8 cellular contexts compared by ENCODE assay signal in genomic region chrX:155216179-155216939, GRCh38. TPM values are rescaled to one million over a fixed set of nuclear protein-coding genes. Genes with fewer than 3 reads are reported as not detected.
A peak's percentile ranks its signal among the peaks of the same experiment; 100 is the strongest.
DNase-seq lines count a peak whose midpoint lies in the region; ATAC-seq, FAIRE-seq and TF ChIP-seq lines count a peak whose summit lies in the region.

TSS of gene VBP1 (plus strand) at chrX:155216460. CDS start at chrX:155216483, 23 bp downstream.

- H3K27me3 ChIP-seq in heart right ventricle = no peaks in the 10 kb centered on the region
- no peaks in the 10 kb centered on the region for H3K27me3 ChIP-seq in upper lobe of left lung

- H3K4me1 ChIP-seq in heart right ventricle (peaks cover 0 to 27% (median 21%) of the 10 kb centered on the region in 9 donors), upper lobe of left lung (peaks cover 0 to 5% (median 2%) of the 10 kb centered on the region in 4 donors)

- peak; percentile 67; the same call in 1 of the 2 replicates for TF ChIP-seq POLR2A in GM12892 (IDR thresholded peaks at IDR 0.05; ENCODE audit: low read depth, low read length)
- peak in 1 of 4 donors; percentile 52 for TF ChIP-seq POLR2A in upper lobe of left lung (IDR thresholded peaks at IDR 0.05)

- 0 to 1% methylated on average over 42 to 52 of the region's 53 CpGs for WGBS in heart right ventricle, 2 donors
- WGBS in upper lobe of left lung, 2 donors = 0 to 52% methylated on average over 1 to 53 of the region's 53 CpGs

- ATAC-seq in HG02870 (IDR thresholded peaks at IDR 0.05; ENCODE audit: unreplicated experiment) = peak; percentile 96
- ATAC-seq in heart right ventricle = peak; percentile 97 to 100 (median 99)
- peak; percentile 98 to 100 for ATAC-seq in upper lobe of left lung (ENCODE audit: low FRiP score in 2 of 2)

- FAIRE-seq in GM12892 (lab: Jason Lieb, UNC) = peak; percentile 85

- H3K9me3 ChIP-seq in heart right ventricle (no peaks in the 10 kb centered on the region), upper lobe of left lung (no peaks in the 10 kb centered on the region)

- H3K4me3 ChIP-seq in heart right ventricle = peak within 1 kb of the TSS; percentile 50 to 81 (median 75)
- H3K4me3 ChIP-seq in upper lobe of left lung = peak within 1 kb of the TSS; percentile 59 to 87 (median 66)

- peak within 1 kb of the TSS; percentile 72 to 93 (median 90) for H3K27ac ChIP-seq in heart right ventricle
- peak within 1 kb of the TSS; percentile 91 to 94 (median 93) for H3K27ac ChIP-seq in upper lobe of left lung

- intact Hi-C loops in T-helper 1 cell treated with Interleukin-12 subunit alpha and Interleukin-12 subunit beta and Interleukin-4 antibody, amounts not matched to agents 30 ng/mL and 1 ng/mL, for 36 hours (cut with micrococcal nuclease) = loop anchor here (1.0 to 2.0 kb wide), 8 partner anchors 27 to 664 kb away; partner anchors contain the start of genes BRCC3, CMC4, FUNDC2 and MTCP1
- intact Hi-C loops in heart right ventricle (cut with DNase I) = loop anchor here in 1 of 10 donors (10.0 kb wide), 1 partner anchor 142 kb away; the partner anchor contains the start of genes BRCC3, CMC4 and MTCP1
- intact Hi-C loops in posterior cingulate gyrus (cut with DNase I) = loop anchor here (10.0 kb wide), 1 partner anchor 142 kb away; the partner anchor contains the start of genes BRCC3, CMC4 and MTCP1

- no peak for TF ChIP-seq EP300 in upper lobe of left lung (IDR thresholded peaks at IDR 0.05)

- TF ChIP-seq CTCF in heart right ventricle (IDR thresholded peaks at IDR 0.05) = peak; percentile 16 to 64 (median 51)
- peak; percentile 8 to 43 (median 30) for TF ChIP-seq CTCF in upper lobe of left lung (IDR thresholded peaks at IDR 0.05)

- H3K36me3 ChIP-seq in heart right ventricle (peaks cover 0 to 13% (median 0%) of the 10 kb centered on the region in 9 donors), upper lobe of left lung (peaks cover 0 to 6% (median 0%) of the 10 kb centered on the region in 4 donors)

- DNase-seq in GM12892 (ENCODE audit: insufficient read length) (peak; percentile 58), NCI-H146 (lab: John Stamatoyannopoulos, UW) (peak; percentile 96), amniotic epithelial cell (ENCODE audit: low read depth) (peak; percentile 95), heart right ventricle (peak; percentile 87 to 92), posterior cingulate gyrus (peak; percentile 84 to 99 (median 90)), upper lobe of left lung (peak; percentile 95)

RNA-seq across cellular contexts. Expression of gene VBP1, which starts in this region (rescaled TPM):
- polyA plus RNA-seq in GM12892 (2012; ENCODE audit: missing spikeins) = 101 TPM
- total RNA-seq in T-helper 1 cell treated with Interleukin-12 subunit alpha and Interleukin-12 subunit beta and Interleukin-4 antibody, amounts not matched to agents 30 ng/mL and 1 ng/mL, for 36 hours = 62.7 and 68.8 TPM in 2 replicates
- total RNA-seq in heart right ventricle (10 to 100 TPM; 62.4 to 85.0 (median 73.0) TPM), upper lobe of left lung (10 to 100 TPM in 5 of 6 donors, 1 to 10 TPM in 1; 6.0 to 36.1 (median 21.5) TPM)
- polyA plus RNA-seq in heart right ventricle = 10 to 100 TPM; 21.4 to 57.0 TPM

Comparison
In these comparisons a context has a peak if more than half of its experiments do, and no peak if none do; other contexts are left out.
1. Peak in every context shown above with its lines: DNase-seq, ATAC-seq, H3K4me3 ChIP-seq and H3K27ac ChIP-seq.